25 cellular contexts compared by ENCODE assay signal in the genomic region with DNA sequence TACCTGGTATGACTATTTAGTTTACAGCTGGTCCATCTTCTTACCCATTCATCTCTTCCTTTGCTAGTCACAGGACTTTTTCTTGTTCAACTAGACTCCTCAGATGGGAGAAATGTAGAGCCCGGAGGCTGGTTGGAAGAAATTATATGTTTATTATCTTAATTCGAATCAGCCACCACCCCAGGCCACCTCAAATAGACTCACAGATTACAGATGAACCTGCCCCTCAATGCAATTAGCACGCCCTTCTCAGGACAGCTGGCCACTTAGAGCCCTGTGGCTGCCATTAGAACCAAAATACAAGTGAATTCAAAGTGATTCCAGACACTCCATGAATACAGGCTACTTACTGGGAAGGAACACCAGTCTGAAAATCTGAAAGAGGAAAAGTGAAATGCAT.
"Had no signal": no experiment of that assay in that cellular context is flagged by ENCODE, and none has a peak within 500 bp of the region (broad histone marks: within the 10 kb centered on the region; RNA-seq: fewer than 3 reads in every experiment).

No MANE protein-coding gene starts in this region.

- H3K4me1 ChIP-seq: colonic mucosa, gastrocnemius medialis had no signal

- H3K4me1 Mint-ChIP-seq: memory B cell; naive thymus-derived CD4-positive, alpha-beta T cell had no signal

- H3K9me3 ChIP-seq: colonic mucosa, esophagus squamous epithelium, gastrocnemius medialis, heart right ventricle, left lung, lower lobe of right lung had no signal

- H3K36me3 ChIP-seq: colonic mucosa, esophagus squamous epithelium, gastrocnemius medialis, heart right ventricle, left lung, lower lobe of right lung had no signal

- H3K36me3 Mint-ChIP-seq: memory B cell; naive thymus-derived CD4-positive, alpha-beta T cell had no signal

- ATAC-seq: effector memory CD8-positive, alpha-beta T cell; esophagus mucosa; gastrocnemius medialis; heart right ventricle; left cardiac atrium; left ventricle myocardium superior; naive thymus-derived CD4-positive, alpha-beta T cell had no signal

- DNase-seq: colonic mucosa; cortex of kidney; effector CD8-positive, alpha-beta T cell; effector memory CD8-positive, alpha-beta T cell; endodermal cell; erythroblast; esophagus squamous epithelium; foreskin fibroblast; foreskin melanocyte; gastrocnemius medialis; glutamatergic neuron; head of caudate nucleus; heart right ventricle; hippocampal formation; left cardiac atrium; left lung; left ventricle myocardium superior; lower lobe of right lung; mesendoderm; midbrain; naive thymus-derived CD4-positive, alpha-beta T cell had no signal

- H3K4me3 ChIP-seq: colonic mucosa, esophagus squamous epithelium, gastrocnemius medialis, heart right ventricle, left lung, lower lobe of right lung had no signal

- H3K9me3 Mint-ChIP-seq: dendritic cell treated with granulocyte-macrophage colony-stimulating factor and Interleukin-4, amounts not matched to agents 40 ng/mL and 50 ng/mL, for 4 days; endodermal cell; memory B cell had no signal

- H3K27ac ChIP-seq: colonic mucosa, epithelial cell of prostate, esophagus squamous epithelium, gastrocnemius medialis, heart right ventricle, left lung, lower lobe of right lung had no signal

- H3K27me3 ChIP-seq: colonic mucosa, esophagus squamous epithelium, gastrocnemius medialis, left lung had no signal

- H3K4me3 Mint-ChIP-seq: dendritic cell treated with granulocyte-macrophage colony-stimulating factor and Interleukin-4, amounts not matched to agents 40 ng/mL and 50 ng/mL, for 4 days; effector memory CD8-positive, alpha-beta T cell; endodermal cell; memory B cell; naive thymus-derived CD4-positive, alpha-beta T cell had no signal

- H3K27me3 Mint-ChIP-seq: dendritic cell treated with granulocyte-macrophage colony-stimulating factor and Interleukin-4, amounts not matched to agents 40 ng/mL and 50 ng/mL, for 4 days had no signal

- H3K27ac Mint-ChIP-seq: dendritic cell treated with granulocyte-macrophage colony-stimulating factor and Interleukin-4, amounts not matched to agents 40 ng/mL and 50 ng/mL, for 4 days; effector memory CD8-positive, alpha-beta T cell; endodermal cell; memory B cell; naive thymus-derived CD4-positive, alpha-beta T cell had no signal
